17 cellular contexts compared by ENCODE assay signal in the genomic region with DNA sequence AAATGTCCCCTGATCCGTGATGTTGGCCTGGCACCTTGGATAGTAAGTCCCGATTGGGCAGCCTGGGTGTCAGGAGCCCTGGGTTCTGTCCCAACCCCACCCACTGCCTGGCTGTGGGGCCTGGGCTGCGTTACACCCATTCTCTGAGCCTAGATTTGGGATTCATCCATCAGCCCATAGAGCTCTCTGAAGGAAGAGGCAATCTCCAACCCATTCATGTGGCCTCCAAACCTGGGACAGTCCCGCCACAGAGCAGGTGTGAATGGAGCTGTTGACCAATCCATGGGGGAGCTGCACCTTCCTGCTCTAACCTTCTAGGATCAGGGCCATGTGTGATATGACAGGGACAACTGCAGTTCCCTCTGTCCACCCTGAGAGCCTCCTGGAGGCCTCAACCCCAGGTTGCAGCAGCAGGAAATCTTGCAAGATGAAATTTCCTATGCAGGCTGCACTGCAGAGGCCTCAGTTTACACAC.
DNase-seq lines count a peak whose midpoint lies in the region; ATAC-seq and TF ChIP-seq lines count a peak whose summit lies in the region.
"Had no signal": no experiment of that assay in that cellular context is flagged by ENCODE, and none has a peak within 500 bp of the region (broad histone marks: within the 10 kb centered on the region; RNA-seq: fewer than 3 reads in every experiment).

No MANE protein-coding gene starts in this region.

- DNase-seq in AG20443 (ENCODE audit: low spot score) = peak; percentile 4
- DNase-seq in D341Med (ENCODE audit: low spot score) = peak; percentile 2
- peak; percentile 79 for DNase-seq in esophagus muscularis mucosa (ENCODE audit: extremely low spot score)
- DNase-seq in posterior vena cava (ENCODE audit: low spot score) = peak; percentile 31
- DNase-seq in kidney tubule cell (ENCODE audit: low spot score) = no peak
- no peak for DNase-seq in NCI-H2196 treated with DMSO at 0.1 percent for 48 hours (lab: John Stamatoyannopoulos, UW; ENCODE audit: unreplicated experiment)
- no peak for DNase-seq in kidney glomerular epithelial cell (lab: John Stamatoyannopoulos, UW)
- no peak for DNase-seq in left lobe of liver (ENCODE audit: low spot score)
- DNase-seq: IMR-90, NCI-H1417, NCI-H187, NCI-H2107, NCI-H345, NCI-H524 treated with DMSO at 0.1 percent for 48 hours, PC-3, RPMI8226 had no signal

- no peak overlapping the region for H3K27ac ChIP-seq in esophagus muscularis mucosa (replicated peaks in 1 of 4)
- H3K27ac ChIP-seq: HL-60 had no signal

- peaks cover 0 to 68% (median 4%) of the 10 kb centered on the region in 4 donors for H3K27me3 ChIP-seq in esophagus muscularis mucosa

- no peak overlapping the region for H3K4me3 ChIP-seq in esophagus muscularis mucosa

- H3K4me1 ChIP-seq in esophagus muscularis mucosa = no peaks in the 10 kb centered on the region

- no peak for TF ChIP-seq EP300 in esophagus muscularis mucosa (IDR thresholded peaks at IDR 0.05)

- no peak for ATAC-seq in left lobe of liver
- ATAC-seq: PC-3 had no signal

- 81% methylated on average over 3 of the region's 4 CpGs for WGBS in esophagus muscularis mucosa

- no peak for TF ChIP-seq CTCF in esophagus muscularis mucosa (IDR thresholded peaks at IDR 0.05)

- intact Hi-C loops in esophagus muscularis mucosa (cut with DNase I) = no loop called here
- intact Hi-C loops in posterior vena cava (cut with DNase I) = no loop called here

- H3K9me3 ChIP-seq in esophagus muscularis mucosa = no peaks in the 10 kb centered on the region

- TF ChIP-seq POLR2A in esophagus muscularis mucosa (IDR thresholded peaks at IDR 0.05; ENCODE audit: low read depth) = no peak

- no peaks in the 10 kb centered on the region for H3K36me3 ChIP-seq in esophagus muscularis mucosa

Comparison
In these comparisons a context has a peak if more than half of its experiments do, and no peak if none do; other contexts are left out.
1. DNase-seq: peak in AG20443 (single experiment), D341Med (single experiment), esophagus muscularis mucosa (single experiment) and posterior vena cava (single experiment); none in kidney tubule cell (single experiment), NCI-H2196 treated with DMSO at 0.1 percent for 48 hours (single experiment), kidney glomerular epithelial cell (single experiment) and left lobe of liver (single experiment).